In genomic region chrX:23660766-23661132, GRCh38 we compare ENCODE assay signal across 16 cellular contexts. TPM values are rescaled to one million over a fixed set of nuclear protein-coding genes. Genes with fewer than 3 reads are reported as not detected.
DNase-seq lines count a peak whose midpoint lies in the region; ATAC-seq and TF ChIP-seq lines count a peak whose summit lies in the region.
"Had no signal": no experiment of that assay in that cellular context is flagged by ENCODE, and none has a peak within 500 bp of the region (broad histone marks: within the 10 kb centered on the region; RNA-seq: fewer than 3 reads in every experiment).

No MANE protein-coding gene starts in this region.

- peaks cover 11% of the 10 kb centered on the region; the same call in 1 of the 2 replicates for H3K36me3 Mint-ChIP-seq in WTC11
- H3K36me3 Mint-ChIP-seq: CD14-positive monocyte had no signal

- POLR2A ChIA-PET in WTC11 (lab: Charles Lee), result no interaction called here

- TF ChIP-seq POLR2A in erythroblast (IDR thresholded peaks at IDR 0.05; ENCODE audit: low read length), result no peak

- ATAC-seq in WTC11, result peak; percentile 69
- no peak for ATAC-seq in GM21515 (IDR thresholded peaks at IDR 0.05; ENCODE audit: unreplicated experiment)
- ATAC-seq: HCT116, Panc1 had no signal

- TF ChIP-seq CTCF in WTC11 (IDR thresholded peaks at IDR 0.05), result no peak

- no peaks in the 10 kb centered on the region for H3K9me3 Mint-ChIP-seq in WTC11

- H3K4me3 ChIP-seq in HUES48 (ENCODE audit: low read depth, low read length) (no peak overlapping the region; the same call in 1 of the 2 replicates), iPS-18a (ENCODE audit: low read length) (no peak overlapping the region)

- no peak for DNase-seq in WTC11 (ENCODE audit: low spot score)
- DNase-seq in kidney tubule cell (ENCODE audit: low spot score), result no peak
- DNase-seq in ACHN, result no peak
- DNase-seq in erythroblast (lab: John Stamatoyannopoulos, UW), result no peak
- DNase-seq: AML-193, DMS 273 treated with DMSO at 0.1 percent for 48 hours, GDM1, NCI-H1930, NCI-H345, NCI-H524 treated with DMSO at 0.1 percent for 48 hours had no signal

- H3K27ac ChIP-seq in HUES48 (ENCODE audit: low read depth, low read length) (peak overlapping the region; percentile 54), iPS-18a (ENCODE audit: low read length) (no peak overlapping the region)

- in situ Hi-C loops in ACHN (cut with HindIII; ENCODE audit: low pct_ligation_motif_present, low pct_unique_long_range_greater_than_20kb, low sequenced_read_pairs), result no loop called here

- H3K27me3 Mint-ChIP-seq in WTC11 (ENCODE audit: low read depth), result no peaks in the 10 kb centered on the region

- no peaks in the 10 kb centered on the region for H3K9me3 ChIP-seq in HUES48 (ENCODE audit: control insufficient read depth, insufficient read depth, low read length)
- H3K9me3 ChIP-seq in iPS-18a (ENCODE audit: control insufficient read depth, low read depth, low read length), result no peaks in the 10 kb centered on the region

- H3K27ac Mint-ChIP-seq in WTC11, result peak overlapping the region; percentile 98

- H3K9ac ChIP-seq in HUES48 (ENCODE audit: low read depth, low read length) (no peak overlapping the region), iPS-18a (ENCODE audit: low read length) (peak overlapping the region; percentile 17)

- CTCF ChIA-PET in WTC11 (lab: Charles Lee), result no interaction called here

- peaks cover 32% of the 10 kb centered on the region for H3K4me1 Mint-ChIP-seq in WTC11

- peak overlapping the region; percentile 57; the same call in 1 of the 2 replicates for H3K4me3 Mint-ChIP-seq in WTC11
- H3K4me3 Mint-ChIP-seq: CD14-positive monocyte had no signal

- H3K27me3 ChIP-seq in HUES48 (ENCODE audit: control insufficient read depth, insufficient read depth, low read length) (no peaks in the 10 kb centered on the region), iPS-18a (ENCODE audit: control insufficient read depth, insufficient read depth, low read length) (no peaks in the 10 kb centered on the region)

- H3K4me1 ChIP-seq in HUES48 (ENCODE audit: control insufficient read depth, insufficient read depth, low read length) (peaks cover 23% of the 10 kb centered on the region), iPS-18a (ENCODE audit: control insufficient read depth, low read depth, low read length) (peaks cover 18% of the 10 kb centered on the region)

- H3K36me3 ChIP-seq in HUES48 (ENCODE audit: control insufficient read depth, insufficient read depth, low read length) (no peaks in the 10 kb centered on the region), iPS-18a (ENCODE audit: control insufficient read depth, low read depth, low read length) (no peaks in the 10 kb centered on the region)

TF ChIP-seq in WTC11, 78 proteins besides CTCF, POLR2A, EP300 and RAD21:
- TF ChIP-seq MXD4 (CRISPR knock-in tag; IDR thresholded peaks at IDR 0.05; ENCODE audit: borderline replicate concordance) (peak; percentile 42; the same call in 1 of the 2 replicates), ATF1 (CRISPR knock-in tag; IDR thresholded peaks at IDR 0.05) (no peak), IRF2 (CRISPR knock-in tag; IDR thresholded peaks at IDR 0.05; ENCODE audit: borderline replicate concordance, low read depth) (no peak), ZNF416 (CRISPR knock-in tag; IDR thresholded peaks at IDR 0.05) (no peak)

RNA-seq across cellular contexts. Expression of gene PRDX4, which starts 6.5 kb away (rescaled TPM):
- 126 to 142 TPM (median 135 TPM) in 3 replicates for total RNA-seq in WTC11 (2021)
